ENCODE assay signal across 13 cellular contexts in the genomic region with DNA sequence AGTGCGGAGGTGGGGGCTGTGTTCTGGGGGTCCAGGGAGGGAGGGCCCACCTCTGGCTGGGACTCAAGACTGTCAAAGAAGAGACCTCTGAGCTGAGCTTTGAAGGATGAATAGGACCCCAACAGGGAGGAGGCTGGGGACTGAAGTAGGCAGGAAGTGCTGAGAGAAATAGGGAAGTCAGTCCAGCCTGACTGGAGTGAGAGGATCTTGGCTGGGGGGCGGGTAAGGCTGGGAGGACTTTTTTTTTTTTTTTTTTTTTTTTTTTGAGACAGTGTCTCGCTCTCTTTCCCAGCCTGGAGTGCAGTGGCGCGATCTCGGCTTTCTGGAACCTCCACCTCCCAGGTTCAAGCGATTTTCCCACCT. TPM values are rescaled to one million over a fixed set of nuclear protein-coding genes. Genes with fewer than 3 reads are reported as not detected.
A peak's percentile ranks its signal among the peaks of the same experiment; 100 is the strongest.
DNase-seq lines count a peak whose midpoint lies in the region; ATAC-seq and TF ChIP-seq lines count a peak whose summit lies in the region.
"Had no signal": no experiment of that assay in that cellular context is flagged by ENCODE, and none has a peak within 500 bp of the region (broad histone marks: within the 10 kb centered on the region; RNA-seq: fewer than 3 reads in every experiment).

No MANE protein-coding gene starts in this region.

- intact Hi-C loops in Right ventricle myocardium superior (cut with DNase I) (no loop called here), cardiac septum (cut with DNase I) (no loop called here), colonic mucosa (cut with DNase I) (no loop called here), aorta (cut with DNase I) (no loop called here)

- WGBS in aorta, 2 donors, result 82 to 83% methylated on average over 6 to 7 of the region's 7 CpGs

- DNase-seq in Right ventricle myocardium superior (no peak), cardiac septum (ENCODE audit: low spot score) (no peak), colonic mucosa (no peak), aorta (peak in 1 of 2 donors; percentile 58), NCI-H1105 (lab: John Stamatoyannopoulos, UW) (no peak)
- DNase-seq: activated CD4-positive, alpha-beta T cell treated with anti-CD3 and anti-CD28 coated beads for 4 hours; NCI-H1436 treated with DMSO at 0.1 percent for 48 hours; PC-9 had no signal

- H3K4me3 ChIP-seq in colonic mucosa (peak overlapping the region; percentile 24), mononuclear cell (ENCODE audit: low read length) (peak overlapping the region; percentile 51), aorta (ENCODE audit: low read length in 2 of 2) (no peak overlapping the region)
- H3K4me3 ChIP-seq: PC-9 had no signal

- no peaks in the 10 kb centered on the region for H3K9me3 ChIP-seq in colonic mucosa
- H3K9me3 ChIP-seq in mononuclear cell (ENCODE audit: low read depth, low read length), result no peaks in the 10 kb centered on the region
- no peaks in the 10 kb centered on the region for H3K9me3 ChIP-seq in aorta (ENCODE audit: control insufficient read depth, low read length)
- H3K9me3 ChIP-seq: adrenal gland had no signal

- H3K36me3 ChIP-seq in colonic mucosa, result no peaks in the 10 kb centered on the region
- H3K36me3 ChIP-seq in aorta (ENCODE audit: control insufficient read depth in 1 of 2, insufficient read depth in 2 of 2, low read length in 1 of 2), result no peaks in the 10 kb centered on the region
- H3K36me3 ChIP-seq: adrenal gland had no signal

- ATAC-seq in Right ventricle myocardium superior (ENCODE audit: poor library complexity), result peak; percentile 77
- ATAC-seq in aorta (ENCODE audit: low FRiP score), result peak; percentile 50
- no peak for ATAC-seq in HG02610 (IDR thresholded peaks at IDR 0.05; ENCODE audit: unreplicated experiment)
- no peak for ATAC-seq in HG02938 (IDR thresholded peaks at IDR 0.05; ENCODE audit: unreplicated experiment)

- H3K27me3 ChIP-seq in colonic mucosa (no peaks in the 10 kb centered on the region), mononuclear cell (ENCODE audit: insufficient read depth, low read length) (no peaks in the 10 kb centered on the region), aorta (ENCODE audit: control insufficient read depth in 1 of 2, insufficient read depth in 2 of 2, low read length in 1 of 2) (no peaks in the 10 kb centered on the region)

- no peak overlapping the region for H3K9ac ChIP-seq in colonic mucosa (ENCODE audit: low read depth in 2 of 2, low read length in 2 of 2)

- TF ChIP-seq CTCF in colonic mucosa (IDR thresholded peaks at IDR 0.05), result no peak

- no peak overlapping the region for H3K27ac ChIP-seq in colonic mucosa
- H3K27ac ChIP-seq in aorta (ENCODE audit: low read depth in 1 of 2, low read length in 2 of 2), result no peak overlapping the region
- H3K27ac ChIP-seq: epithelial cell of prostate, PC-9 had no signal

- H3K4me1 ChIP-seq in colonic mucosa (no peaks in the 10 kb centered on the region), mononuclear cell (ENCODE audit: insufficient read depth, low read length) (peaks cover 16% of the 10 kb centered on the region), aorta (ENCODE audit: control insufficient read depth in 1 of 2, insufficient read depth in 2 of 2, low read length in 2 of 2) (no peaks in the 10 kb centered on the region)
- H3K4me1 ChIP-seq: adrenal gland had no signal

RNA-seq across cellular contexts. Expression of a gene that starts 8.0 kb away (rescaled TPM):
- total RNA-seq in Right ventricle myocardium superior (5.6 TPM), cardiac septum (2.6 TPM), colonic mucosa (10 to 100 TPM; 36.2 to 83.8 TPM), mononuclear cell (3.7 TPM), aorta (10 to 100 TPM in 1 of 2 donors, 1 to 10 TPM in 1; 8.0 to 10.1 TPM)
- 1 to 10 TPM; 4.6 to 7.9 TPM for polyA plus RNA-seq in aorta

RNA-seq across cellular contexts. Expression of a gene that starts 24.1 kb away (rescaled TPM):
- 1.6 TPM for total RNA-seq in Right ventricle myocardium superior
- 0.30 TPM for total RNA-seq in cardiac septum
- 1 to 10 TPM; 1.0 to 1.1 TPM for total RNA-seq in colonic mucosa
- total RNA-seq in mononuclear cell, result under 0.01 TPM
- total RNA-seq in aorta, result 1 to 10 TPM in 1 of 2 donors, under 1 TPM in 1; 0.39 to 5.8 TPM
- 1 to 10 TPM in 1 of 2 donors, not detected in 1; 1.2 TPM for polyA plus RNA-seq in aorta

RNA-seq across cellular contexts. Expression of a gene that starts 51.8 kb away (rescaled TPM):
- 14.3 TPM for total RNA-seq in Right ventricle myocardium superior
- total RNA-seq in cardiac septum, result 20.5 TPM
- 10 to 100 TPM; 30.6 to 43.9 TPM for total RNA-seq in colonic mucosa
- total RNA-seq in mononuclear cell, result 74.3 TPM
- 10 to 100 TPM; 41.0 to 44.6 TPM for total RNA-seq in aorta
- polyA plus RNA-seq in aorta, result 10 to 100 TPM; 15.0 to 19.9 TPM

Comparison
In these comparisons a context has a peak if more than half of its experiments do, and no peak if none do; other contexts are left out.
1. ATAC-seq: peak in Right ventricle myocardium superior (single experiment) and aorta (single experiment); none in HG02610 (single experiment) and HG02938 (single experiment).
2. H3K4me3 ChIP-seq: peak in colonic mucosa (single experiment) and mononuclear cell (single experiment); none in aorta (0 of 2).